ENCODE assay signal across 23 cellular contexts in genomic region chr4:7675136-7675535, GRCh38.
"Had no signal": no experiment of that assay in that cellular context is flagged by ENCODE, and none has a peak within 500 bp of the region (broad histone marks: within the 10 kb centered on the region; RNA-seq: fewer than 3 reads in every experiment).

No MANE protein-coding gene starts in this region.

- H3K27ac ChIP-seq: heart left ventricle, pancreas, prostate gland, skin epidermis, suprapubic skin, thoracic aorta, tibial artery, upper lobe of right lung had no signal

- H3K4me3 ChIP-seq: heart left ventricle, lung, mucosa of descending colon, pancreas, prostate gland, skin epidermis, suprapubic skin, thoracic aorta, tibial artery, upper lobe of right lung had no signal

- H3K4me1 ChIP-seq: pancreas, prostate gland, suprapubic skin, tibial artery, upper lobe of right lung had no signal

- H3K36me3 ChIP-seq: heart left ventricle, pancreas, prostate gland, suprapubic skin, thoracic aorta, tibial artery, upper lobe of right lung had no signal

- DNase-seq: hypothalamus; immature natural killer cell; midbrain; naive thymus-derived CD4-positive, alpha-beta T cell; nucleus accumbens; retina; right cardiac atrium; stimulated activated CD4-positive, alpha-beta T cell treated with anti-CD3 and anti-CD28 coated beads, Interleukin-4, amount 100 ng/mL, for 24 hours; stimulated activated naive CD4-positive, alpha-beta T cell treated with Interleukin-2 at 50 U/mL for 16 hours; tibial artery; trophoblast cell; upper lobe of right lung had no signal

- ATAC-seq: heart left ventricle; mucosa of descending colon; naive thymus-derived CD4-positive, alpha-beta T cell; natural killer cell treated with Interleukin-12 subunit alpha and Interleukin-12 subunit beta and Interleukin-15 and Interleukin-18, amount 100 ng/mL, for 72 hours; pancreas; right cardiac atrium; sciatic nerve; stimulated activated memory B cell treated with anti-CD40 and anti-IgM and Interleukin-4, amounts not matched to agents 10 μg/mL and 1 μg/mL and 100 μg/mL, for 72 hours; upper lobe of right lung had no signal

- H3K9me3 ChIP-seq: mucosa of descending colon, pancreas, prostate gland, suprapubic skin, tibial artery, upper lobe of right lung had no signal
